ENCODE assay signal across 8 cellular contexts in the genomic region with DNA sequence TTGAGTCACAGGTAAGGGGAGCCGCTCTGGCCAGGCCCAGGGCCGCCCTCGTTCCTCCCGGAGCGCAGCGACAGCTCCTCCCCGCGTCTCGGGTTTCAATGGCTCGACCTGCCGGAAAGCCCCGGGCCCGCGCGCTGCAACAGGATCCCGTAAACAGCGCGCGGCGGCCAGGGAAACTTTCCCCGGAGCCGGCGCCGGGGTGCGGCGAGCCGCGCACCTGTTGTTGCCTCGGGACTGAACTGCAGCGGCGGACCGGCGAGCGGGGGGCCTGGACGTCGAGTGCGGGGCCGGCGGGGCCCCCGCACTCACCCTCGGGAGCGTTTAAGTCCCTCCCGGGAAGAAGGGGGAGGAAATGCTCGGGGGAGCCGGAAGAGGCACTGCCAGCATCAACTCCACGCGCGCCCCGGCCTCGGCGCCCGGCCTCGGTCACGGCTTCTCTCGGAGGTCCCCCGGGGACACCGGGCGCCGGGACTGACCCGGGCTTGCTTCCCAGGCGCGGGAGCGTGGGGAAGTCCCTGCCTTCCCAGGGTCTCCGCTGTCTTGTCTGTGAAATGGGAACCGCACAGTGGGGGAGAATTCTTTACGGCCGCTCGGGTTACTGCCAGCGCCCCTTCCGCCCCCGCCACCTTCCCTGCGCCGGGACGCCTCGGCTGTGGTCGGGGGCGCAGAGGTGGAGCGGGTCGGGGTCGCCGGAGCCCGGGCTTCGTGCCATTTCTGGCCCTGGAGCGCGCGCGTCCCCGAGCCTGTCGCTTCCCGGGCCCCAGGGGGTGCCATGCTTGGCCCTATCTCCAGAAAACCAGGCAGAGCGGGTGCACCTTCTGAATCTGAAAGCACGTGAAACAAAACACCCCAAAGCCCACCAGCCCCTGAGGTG. TPM values are rescaled to one million over a fixed set of nuclear protein-coding genes. Genes with fewer than 3 reads are reported as not detected.
DNase-seq lines count a peak whose midpoint lies in the region; ATAC-seq, FAIRE-seq and TF ChIP-seq lines count a peak whose summit lies in the region.

No MANE protein-coding gene starts in this region.

- peak overlapping the region; percentile 70 for H3K4me3 ChIP-seq in NB4 (ENCODE audit: low read depth, low read length)
- peak overlapping the region; percentile 53 to 75 (median 68) for H3K4me3 ChIP-seq in esophagus squamous epithelium

- no peak for FAIRE-seq in urothelium cell line (lab: Jason Lieb, UNC)

- H3K27ac Mint-ChIP-seq in HFFc6: peak overlapping the region; percentile 49; the same call in 1 of the 2 replicates
- no peak overlapping the region for H3K27ac Mint-ChIP-seq in activated CD4-positive, alpha-beta memory T cell treated with anti-CD3 and anti-CD28 coated beads for 36 hours
- no peak overlapping the region for H3K27ac Mint-ChIP-seq in natural killer cell treated with Interleukin-12 subunit alpha and Interleukin-12 subunit beta and Interleukin-15 and Interleukin-18, amount 100 ng/mL, for 72 hours

- H3K27me3 Mint-ChIP-seq in HFFc6 (ENCODE audit: insufficient read depth): no peaks in the 10 kb centered on the region; the same call in 1 of the 2 replicates
- peaks cover 35% of the 10 kb centered on the region for H3K27me3 Mint-ChIP-seq in activated CD4-positive, alpha-beta memory T cell treated with anti-CD3 and anti-CD28 coated beads for 36 hours
- peaks cover 13 to 28% of the 10 kb centered on the region in 2 donors for H3K27me3 Mint-ChIP-seq in natural killer cell treated with Interleukin-12 subunit alpha and Interleukin-12 subunit beta and Interleukin-15 and Interleukin-18, amount 100 ng/mL, for 72 hours

- H3K9me3 Mint-ChIP-seq in HFFc6: no peaks in the 10 kb centered on the region
- H3K9me3 Mint-ChIP-seq in activated CD4-positive, alpha-beta memory T cell treated with anti-CD3 and anti-CD28 coated beads for 36 hours: no peaks in the 10 kb centered on the region
- H3K9me3 Mint-ChIP-seq in natural killer cell treated with Interleukin-12 subunit alpha and Interleukin-12 subunit beta and Interleukin-15 and Interleukin-18, amount 100 ng/mL, for 72 hours: no peaks in the 10 kb centered on the region

- TF ChIP-seq POLR2A in NB4 (IDR thresholded peaks at IDR 0.05; ENCODE audit: extremely low read depth, insufficient read length): peak; percentile 66
- peak in 1 of 4 donors; percentile 54 for TF ChIP-seq POLR2A in esophagus squamous epithelium (IDR thresholded peaks at IDR 0.05)

- WGBS in esophagus squamous epithelium, 2 donors: 4% methylated on average over 15 of the region's 92 CpGs; no CpG with 5 or more reads in 1 of the 2 donors

- no peaks in the 10 kb centered on the region for H3K9me3 ChIP-seq in esophagus squamous epithelium

- H3K4me1 Mint-ChIP-seq in HFFc6 (ENCODE audit: low read depth): peaks cover 61% of the 10 kb centered on the region
- peaks cover 2% of the 10 kb centered on the region for H3K4me1 Mint-ChIP-seq in activated CD4-positive, alpha-beta memory T cell treated with anti-CD3 and anti-CD28 coated beads for 36 hours (ENCODE audit: low read depth)
- H3K4me1 Mint-ChIP-seq in natural killer cell treated with Interleukin-12 subunit alpha and Interleukin-12 subunit beta and Interleukin-15 and Interleukin-18, amount 100 ng/mL, for 72 hours (ENCODE audit: low read depth in 2 of 2): peaks cover 0 to 3% of the 10 kb centered on the region in 2 donors

- H3K27me3 ChIP-seq in esophagus squamous epithelium: peaks cover 0 to 10% (median 0%) of the 10 kb centered on the region in 4 donors

- DNase-seq in activated T-cell treated with anti-CD3 and anti-CD28 coated beads for 1 hour (ENCODE audit: low read depth) (peak; percentile 8), activated T-cell treated with anti-CD3 and anti-CD28 coated beads for 4 hours (no peak), HFFc6 (peak; percentile 51), NB4 (ENCODE audit: low read depth) (peak; percentile 81), esophagus squamous epithelium (lab: John Stamatoyannopoulos, UW) (no peak), urothelium cell line (ENCODE audit: low spot score) (peak; percentile 75)
- peak; percentile 74 for DNase-seq in activated CD4-positive, alpha-beta memory T cell treated with anti-CD3 and anti-CD28 coated beads for 36 hours
- DNase-seq in natural killer cell treated with Interleukin-12 subunit alpha and Interleukin-12 subunit beta and Interleukin-15 and Interleukin-18, amount 100 ng/mL, for 72 hours (ENCODE audit: low spot score): peak; percentile 75

- intact Hi-C loops in activated CD4-positive, alpha-beta memory T cell treated with anti-CD3 and anti-CD28 coated beads for 36 hours (cut with micrococcal nuclease): no loop called here
- intact Hi-C loops in esophagus squamous epithelium (cut with DNase I): no loop called here

- ATAC-seq in natural killer cell treated with Interleukin-12 subunit alpha and Interleukin-12 subunit beta and Interleukin-15 and Interleukin-18, amount 100 ng/mL, for 72 hours: peak; percentile 82 to 94

- peak overlapping the region; percentile 71 to 90 (median 84) for H3K27ac ChIP-seq in esophagus squamous epithelium

- peaks cover 12 to 36% (median 14%) of the 10 kb centered on the region in 3 donors for H3K4me1 ChIP-seq in esophagus squamous epithelium

- TF ChIP-seq CTCF in HFFc6 (IDR thresholded peaks at IDR 0.05): no peak
- TF ChIP-seq CTCF in NB4 (IDR thresholded peaks at IDR 0.05; ENCODE audit: low read depth, low read length): no peak
- TF ChIP-seq CTCF in esophagus squamous epithelium (IDR thresholded peaks at IDR 0.05): no peak

- peaks cover 5% of the 10 kb centered on the region; the same call in 1 of the 2 replicates for H3K36me3 Mint-ChIP-seq in HFFc6 (ENCODE audit: low read depth)
- H3K36me3 Mint-ChIP-seq in activated CD4-positive, alpha-beta memory T cell treated with anti-CD3 and anti-CD28 coated beads for 36 hours: no peaks in the 10 kb centered on the region
- no peaks in the 10 kb centered on the region for H3K36me3 Mint-ChIP-seq in natural killer cell treated with Interleukin-12 subunit alpha and Interleukin-12 subunit beta and Interleukin-15 and Interleukin-18, amount 100 ng/mL, for 72 hours

- peak overlapping the region; percentile 79 for H3K4me3 Mint-ChIP-seq in HFFc6
- H3K4me3 Mint-ChIP-seq in activated CD4-positive, alpha-beta memory T cell treated with anti-CD3 and anti-CD28 coated beads for 36 hours: peak overlapping the region; percentile 60
- H3K4me3 Mint-ChIP-seq in natural killer cell treated with Interleukin-12 subunit alpha and Interleukin-12 subunit beta and Interleukin-15 and Interleukin-18, amount 100 ng/mL, for 72 hours: peak overlapping the region; percentile 22

- CTCF ChIA-PET in activated CD4-positive, alpha-beta memory T cell treated with anti-CD3 and anti-CD28 coated beads for 36 hours (lab: Charles Lee): no interaction called here

- no peaks in the 10 kb centered on the region for H3K36me3 ChIP-seq in esophagus squamous epithelium

- POLR2A ChIA-PET in activated CD4-positive, alpha-beta memory T cell treated with anti-CD3 and anti-CD28 coated beads for 36 hours (lab: Charles Lee): no interaction called here

RNA-seq across cellular contexts. Expression of a gene that starts 7.4 kb away (rescaled TPM):
- total RNA-seq in HFFc6 (2021; fragmentation: NEBNext Ultra II Directional; extraction: Animal tissue kit (Norgen Biotek cat#: 25700)): not detected
- not detected for total RNA-seq in activated CD4-positive, alpha-beta memory T cell treated with anti-CD3 and anti-CD28 coated beads for 36 hours
- not detected for total RNA-seq in esophagus squamous epithelium
- total RNA-seq in natural killer cell treated with Interleukin-12 subunit alpha and Interleukin-12 subunit beta and Interleukin-15 and Interleukin-18, amount 100 ng/mL, for 72 hours: not detected

Comparison
In these comparisons a context has a peak if more than half of its experiments do, and no peak if none do; other contexts are left out.
1. DNase-seq: peak in activated T-cell treated with anti-CD3 and anti-CD28 coated beads for 1 hour (single experiment), HFFc6 (single experiment), NB4 (single experiment), activated CD4-positive, alpha-beta memory T cell treated with anti-CD3 and anti-CD28 coated beads for 36 hours (single experiment), natural killer cell treated with Interleukin-12 subunit alpha and Interleukin-12 subunit beta and Interleukin-15 and Interleukin-18, amount 100 ng/mL, for 72 hours (single experiment) and urothelium cell line (single experiment); none in activated T-cell treated with anti-CD3 and anti-CD28 coated beads for 4 hours (single experiment) and esophagus squamous epithelium (single experiment).
2. H3K4me3 Mint-ChIP-seq: peak in every context shown above with its lines; median percentile 79 in HFFc6; 60 in activated CD4-positive, alpha-beta memory T cell treated with anti-CD3 and anti-CD28 coated beads for 36 hours; 22 in natural killer cell treated with Interleukin-12 subunit alpha and Interleukin-12 subunit beta and Interleukin-15 and Interleukin-18, amount 100 ng/mL, for 72 hours.